In the genomic region with DNA sequence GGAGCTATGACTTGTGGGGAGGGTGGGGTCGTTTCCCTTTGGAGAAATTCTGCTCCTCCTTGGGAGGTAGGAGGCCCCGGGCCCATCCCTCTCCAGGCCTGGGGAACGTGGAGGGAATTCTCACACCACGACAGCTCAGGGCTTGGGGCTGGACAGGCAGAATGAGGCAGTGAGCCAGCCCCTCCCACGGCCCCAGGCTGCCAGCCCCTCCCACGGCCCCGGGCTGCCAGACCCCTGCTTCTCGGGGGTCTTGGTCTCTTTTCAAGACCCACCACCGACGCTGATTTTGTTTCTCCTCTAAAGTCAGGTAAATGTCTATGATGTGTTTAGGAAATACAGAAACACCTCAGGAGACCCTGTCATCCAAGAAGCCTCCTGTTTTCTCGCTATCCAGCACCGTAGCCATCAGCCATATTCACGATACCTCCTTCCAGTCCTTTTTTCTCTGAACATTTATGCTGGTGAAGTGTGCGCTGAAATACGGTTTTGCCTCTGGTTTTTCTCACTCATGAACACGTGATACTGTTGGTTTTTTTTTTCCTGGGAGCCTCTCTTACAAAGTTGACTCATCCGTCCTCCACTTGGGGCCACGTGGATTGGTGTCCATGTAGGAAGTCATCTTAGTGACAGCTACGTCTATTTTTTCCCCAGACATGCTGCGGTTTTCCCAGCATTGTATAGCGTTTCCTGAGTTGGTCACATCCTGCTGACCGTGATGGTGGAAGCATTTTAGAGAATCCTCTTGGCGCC, we compare ENCODE assay signal across 20 cellular contexts.
DNase-seq lines count a peak whose midpoint lies in the region; ATAC-seq and TF ChIP-seq lines count a peak whose summit lies in the region.
"Had no signal": no experiment of that assay in that cellular context is flagged by ENCODE, and none has a peak within 500 bp of the region (broad histone marks: within the 10 kb centered on the region; RNA-seq: fewer than 3 reads in every experiment).

No MANE protein-coding gene starts in this region.

- no peaks in the 10 kb centered on the region for H3K79me2 ChIP-seq in GM23248 (ENCODE audit: insufficient read depth)

- no peaks in the 10 kb centered on the region for H3K27me3 ChIP-seq in GM23248 (replicated peaks; ENCODE audit: insufficient read depth)
- H3K27me3 ChIP-seq: Peyer's patch had no signal

- H3K27ac Mint-ChIP-seq in neural crest cell (ENCODE audit: unreplicated experiment), result peak overlapping the region; percentile 48
- H3K27ac Mint-ChIP-seq: CD8-positive, alpha-beta memory T cell had no signal

- H3K4me3 ChIP-seq in GM23248, result no peak overlapping the region
- H3K4me3 ChIP-seq: Peyer's patch, SK-N-MC had no signal

- H3K9ac ChIP-seq in GM23248, result no peak overlapping the region

- H3K4me3 Mint-ChIP-seq in neural crest cell, result no peak overlapping the region
- H3K4me3 Mint-ChIP-seq: CD8-positive, alpha-beta memory T cell had no signal

- no peaks in the 10 kb centered on the region for H3K27me3 Mint-ChIP-seq in neural crest cell (ENCODE audit: low read depth)

- H3K4me1 Mint-ChIP-seq in neural crest cell, result peaks cover 22% of the 10 kb centered on the region
- H3K4me1 Mint-ChIP-seq: CD8-positive, alpha-beta memory T cell had no signal

- TF ChIP-seq CTCF in neural crest cell (conservative IDR thresholded peaks at IDR 0.05), result no peak

- DNase-seq in A172 (ENCODE audit: low spot score), result peak; percentile 92
- peak; percentile 5 for DNase-seq in GM23248
- peak; percentile 23 for DNase-seq in SK-MEL-5 (ENCODE audit: low read depth, low spot score)
- DNase-seq in neural crest cell (ENCODE audit: low read depth, low spot score), result no peak
- DNase-seq in iPS-NIHi7 (ENCODE audit: extremely low spot score), result no peak
- DNase-seq: 8988T; C1 segment of cervical spinal cord; CD8-positive, alpha-beta memory T cell; DMS79; HCEC 1CT; IMR-90; NCI-H1105 treated with DMSO at 0.1 percent for 48 hours; NCI-H1694; Peyer's patch had no signal

- H3K27ac ChIP-seq in GM23248, result no peak overlapping the region
- H3K27ac ChIP-seq: HL-60, Peyer's patch, SK-N-MC had no signal

- H3K9me3 ChIP-seq in GM23248 (ENCODE audit: low read depth), result no peaks in the 10 kb centered on the region
- H3K9me3 ChIP-seq: Peyer's patch had no signal

- H3K36me3 ChIP-seq in GM23248 (ENCODE audit: low read depth), result no peaks in the 10 kb centered on the region
- H3K36me3 ChIP-seq: Peyer's patch had no signal

- 51 to 54% methylated on average over 19 to 23 of the region's 23 CpGs for WGBS in GM23248 (ENCODE audit: low coverage in 1 of 2, low lambda C conversion rate in 2 of 2, missing lambda C conversion rate in 2 of 2), 2 experiments

- H2AFZ ChIP-seq in GM23248, result no peak overlapping the region

- H3K9me2 ChIP-seq in GM23248 (ENCODE audit: insufficient read depth), result no peaks in the 10 kb centered on the region

- H3K4me1 ChIP-seq in GM23248 (ENCODE audit: insufficient read depth), result no peaks in the 10 kb centered on the region
- H3K4me1 ChIP-seq: Peyer's patch had no signal

- H4K20me1 ChIP-seq in GM23248 (ENCODE audit: insufficient read depth), result no peaks in the 10 kb centered on the region

- ATAC-seq in GM21786 (IDR thresholded peaks at IDR 0.05; ENCODE audit: unreplicated experiment), result no peak
- no peak for ATAC-seq in HG02798 (IDR thresholded peaks at IDR 0.05; ENCODE audit: poor library complexity, unreplicated experiment)
- ATAC-seq in GM18867 (IDR thresholded peaks at IDR 0.05; ENCODE audit: unreplicated experiment), result no peak
- ATAC-seq: Right ventricle myocardium inferior had no signal

- no peaks in the 10 kb centered on the region for H3F3A ChIP-seq in GM23248 (ENCODE audit: insufficient read depth)

- peaks cover 11% of the 10 kb centered on the region for H3K9me3 Mint-ChIP-seq in neural crest cell

- H3K4me2 ChIP-seq in GM23248 (ENCODE audit: unreplicated experiment), result no peak overlapping the region

- in situ Hi-C loops in GM23248 (cut with MboI) (no loop called here), SK-MEL-5 (cut with HindIII; ENCODE audit: low pct_unique_long_range_greater_than_20kb, low sequenced_read_pairs) (no loop called here)

- H3K36me3 Mint-ChIP-seq in neural crest cell (ENCODE audit: low read depth), result peaks cover 12% of the 10 kb centered on the region

Comparison
In these comparisons a context has a peak if more than half of its experiments do, and no peak if none do; other contexts are left out.
1. DNase-seq: peak in A172 (single experiment), GM23248 (single experiment) and SK-MEL-5 (single experiment); none in neural crest cell (single experiment) and iPS-NIHi7 (single experiment).